ENCODE assay signal across 13 cellular contexts in the genomic region with DNA sequence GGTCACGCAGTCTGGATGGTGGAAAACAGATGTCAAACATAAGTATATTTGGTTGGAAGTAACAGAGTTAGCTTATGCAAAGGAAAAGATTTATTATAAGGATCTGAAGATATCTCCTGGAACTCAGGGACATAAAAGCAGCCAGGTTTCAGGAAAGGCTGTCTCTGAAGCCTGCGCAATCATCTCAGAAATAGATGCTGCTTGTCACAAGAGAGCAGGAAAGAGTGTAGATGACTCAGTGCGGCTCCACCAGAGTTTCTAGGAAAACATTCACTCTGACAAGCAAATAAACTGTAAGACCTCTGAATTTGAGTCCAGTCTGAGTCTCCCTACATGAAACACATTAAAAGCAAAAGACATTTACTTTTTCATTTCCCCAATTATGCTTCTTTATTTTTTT.
DNase-seq lines count a peak whose midpoint lies in the region; FAIRE-seq and TF ChIP-seq lines count a peak whose summit lies in the region.
"Had no signal": no experiment of that assay in that cellular context is flagged by ENCODE, and none has a peak within 500 bp of the region (broad histone marks: within the 10 kb centered on the region; RNA-seq: fewer than 3 reads in every experiment).

No MANE protein-coding gene starts in this region.

- no CpG with 5 or more reads among the region's 3 CpGs for WGBS in mesendoderm (ENCODE audit: extremely low coverage, insufficient coverage, low lambda C conversion rate)

- no peaks in the 10 kb centered on the region for H3K79me2 ChIP-seq in mesendoderm (ENCODE audit: control insufficient read depth, insufficient read depth, low read length)

- no peak overlapping the region for H3K23ac ChIP-seq in mesendoderm (ENCODE audit: low read length)

- no peak overlapping the region for H3K56ac ChIP-seq in mesendoderm (ENCODE audit: low read length)

- no peak overlapping the region for H2BK15ac ChIP-seq in mesendoderm (replicated peaks; ENCODE audit: low read depth)

- peaks cover 4% of the 10 kb centered on the region for H3K4me1 ChIP-seq in mesendoderm (ENCODE audit: control insufficient read depth, low read depth, low read length)

- H3K36me3 ChIP-seq in bronchial epithelial cell (ENCODE audit: control insufficient read depth, insufficient read depth, low read length) (no peaks in the 10 kb centered on the region), mesendoderm (ENCODE audit: control insufficient read depth, insufficient read depth, low read length) (no peaks in the 10 kb centered on the region)

- H3K27me3 ChIP-seq in bronchial epithelial cell (ENCODE audit: control insufficient read depth, insufficient read depth, low read length) (no peaks in the 10 kb centered on the region), mesendoderm (ENCODE audit: insufficient read depth, low read length, poor library complexity) (no peaks in the 10 kb centered on the region)

- H2AK5ac ChIP-seq in mesendoderm (ENCODE audit: low read length): no peak overlapping the region

- no peak overlapping the region for H3K9ac ChIP-seq in mesendoderm (ENCODE audit: low read length)

- FAIRE-seq in bronchial epithelial cell (lab: Jason Lieb, UNC): no peak

- no peak overlapping the region for H2BK120ac ChIP-seq in mesendoderm (ENCODE audit: low read depth, low read length)

- no peak overlapping the region for H4K5ac ChIP-seq in mesendoderm (ENCODE audit: low read length)

- H4K8ac ChIP-seq in mesendoderm (ENCODE audit: low read depth, low read length): no peak overlapping the region

- no peak overlapping the region for H3K4ac ChIP-seq in mesendoderm (ENCODE audit: low read depth, low read length)

- H3K4me3 ChIP-seq in bronchial epithelial cell (ENCODE audit: low read depth, low read length): no peak overlapping the region
- no peak overlapping the region for H3K4me3 ChIP-seq in mesendoderm (ENCODE audit: low read length)

- H3K4me2 ChIP-seq in mesendoderm (ENCODE audit: low read length): no peak overlapping the region

- TF ChIP-seq CTCF in bronchial epithelial cell (IDR thresholded peaks at IDR 0.05; ENCODE audit: insufficient read depth, low read length, severe bottlenecking): no peak

- H3K18ac ChIP-seq in mesendoderm (ENCODE audit: low read length): no peak overlapping the region

- no peak overlapping the region for H3K27ac ChIP-seq in mesendoderm (ENCODE audit: low read depth, low read length)

- no peak overlapping the region for H2BK5ac ChIP-seq in mesendoderm (ENCODE audit: low read length)

- DNase-seq in Ammon's horn (ENCODE audit: low spot score) (peak; percentile 8), M059J (ENCODE audit: low read depth) (peak; percentile 58), bronchial epithelial cell (ENCODE audit: low read depth) (peak; percentile 57), kidney tubule cell (ENCODE audit: low spot score) (peak; percentile 60), NCI-H748 treated with DMSO at 0.1 percent for 48 hours (lab: John Stamatoyannopoulos, UW) (no peak), mesendoderm (no peak), NCI-H1694 treated with DMSO at 0.1 percent for 48 hours (lab: John Stamatoyannopoulos, UW) (no peak)
- DNase-seq in activated effector memory CD4-positive, alpha-beta T cell treated with Interleukin-2 at 50 U/mL for 16 hours: no peak
- DNase-seq: activated naive CD8-positive, alpha-beta T cell treated with anti-CD3 and anti-CD28 coated beads for 36 hours; CD4-positive, alpha-beta T cell; naive thymus-derived CD4-positive, alpha-beta T cell; NCI-H82; stimulated activated naive CD8-positive, alpha-beta T cell treated with anti-CD3 and anti-CD28 coated beads, Interleukin-15, amount 100 ng/mL, for 72 hours had no signal

- no peaks in the 10 kb centered on the region for H3K79me1 ChIP-seq in mesendoderm (ENCODE audit: low read length)

Comparison
In these comparisons a context has a peak if more than half of its experiments do, and no peak if none do; other contexts are left out.
1. DNase-seq: peak in Ammon's horn (single experiment), M059J (single experiment), bronchial epithelial cell (single experiment) and kidney tubule cell (single experiment); none in NCI-H748 treated with DMSO at 0.1 percent for 48 hours (single experiment), mesendoderm (single experiment), activated effector memory CD4-positive, alpha-beta T cell treated with Interleukin-2 at 50 U/mL for 16 hours (single experiment) and NCI-H1694 treated with DMSO at 0.1 percent for 48 hours (single experiment).